In the genomic region with DNA sequence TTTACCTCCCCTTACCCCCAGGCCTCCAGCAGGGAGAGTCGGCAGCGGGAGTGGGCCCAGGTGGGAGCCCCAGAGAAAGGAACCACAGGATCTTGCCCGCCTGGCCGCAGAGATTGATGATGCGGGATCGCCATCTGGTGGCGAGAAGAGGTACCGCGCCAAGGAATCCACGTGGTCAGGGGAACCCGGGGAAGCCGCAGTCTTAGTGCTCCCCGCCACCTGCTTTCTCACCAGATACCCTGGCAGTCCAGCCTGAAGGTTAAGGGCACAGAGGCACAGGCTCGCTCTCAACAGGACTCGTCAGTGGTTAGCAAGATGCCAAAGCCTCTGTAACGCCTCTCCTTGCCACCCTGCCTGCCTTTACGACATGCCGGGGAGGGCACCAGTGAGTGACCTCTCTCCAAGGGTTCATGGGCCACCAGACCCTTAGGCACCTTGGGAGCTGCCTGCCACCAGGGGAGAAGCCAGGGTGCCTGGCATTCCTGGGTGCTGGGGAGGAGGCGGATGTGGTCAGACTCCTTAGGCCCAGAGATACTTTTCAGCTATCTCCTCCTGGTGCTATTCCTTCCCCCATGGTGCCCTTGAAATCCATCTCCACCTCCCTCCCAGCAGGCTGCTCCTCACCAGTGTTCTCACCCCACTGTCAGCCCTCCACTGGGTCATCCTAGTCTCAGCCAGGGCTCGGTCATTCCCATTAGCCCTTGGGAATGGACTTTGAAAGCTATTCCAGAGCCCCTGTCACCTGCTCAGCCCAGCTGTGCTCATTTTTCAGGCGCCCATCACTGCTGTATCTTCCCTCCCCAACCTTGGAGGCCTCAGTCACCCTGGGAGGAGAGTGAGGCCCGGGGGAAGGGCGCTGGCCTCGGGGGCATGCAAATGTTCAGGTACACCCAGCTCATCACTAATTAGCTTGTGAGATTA, we compare ENCODE assay signal across 8 cellular contexts. TPM values are rescaled to one million over a fixed set of nuclear protein-coding genes. Genes with fewer than 3 reads are reported as not detected.
DNase-seq lines count a peak whose midpoint lies in the region; ATAC-seq and TF ChIP-seq lines count a peak whose summit lies in the region.

No MANE protein-coding gene starts in this region.

- ATAC-seq in GM18868 (IDR thresholded peaks at IDR 0.05; ENCODE audit: unreplicated experiment) (peak; percentile 60), psoas muscle (peak; percentile 82 to 89 (median 85))
- peak; percentile 84 to 88 for ATAC-seq in activated naive CD4-positive, alpha-beta T cell treated with anti-CD3 and anti-CD28 coated beads, Interleukin-2, amount 50 U/mL, for 72 hours

- peak overlapping the region; percentile 57 for H2AFZ ChIP-seq in SU-DHL-6 (ENCODE audit: low read depth, low read length, severe bottlenecking)

- CTCF ChIA-PET in AG04450 (lab: Charles Lee): interaction anchor here (0.6 to 6.6 kb wide), 15 partner anchors 8 to 122 kb away, joined by 3 to 121 read pairs (median 4); partner anchors contain the start of genes AANAT and SPHK1

- no peaks in the 10 kb centered on the region for H3K36me3 Mint-ChIP-seq in activated naive CD4-positive, alpha-beta T cell treated with anti-CD3 and anti-CD28 coated beads, Interleukin-2, amount 50 U/mL, for 72 hours

- no peaks in the 10 kb centered on the region for H4K20me1 ChIP-seq in SU-DHL-6 (ENCODE audit: low read depth, low read length)

- 19 to 22% (median 21%) methylated on average over 24 of the region's 24 CpGs for WGBS in psoas muscle, 3 donors

- H3K27me3 ChIP-seq in AG04450 (ENCODE audit: control insufficient read depth, insufficient read depth, low read length) (peaks cover 5% of the 10 kb centered on the region), SU-DHL-6 (ENCODE audit: low read length) (no peaks in the 10 kb centered on the region), psoas muscle (ENCODE audit: insufficient read depth in 3 of 3, low read length in 2 of 3) (no peaks in the 10 kb centered on the region)

- TF ChIP-seq POLR2A in NB4 (IDR thresholded peaks at IDR 0.05; ENCODE audit: extremely low read depth, insufficient read length): no peak

- no peaks in the 10 kb centered on the region for H3K79me2 ChIP-seq in SU-DHL-6 (ENCODE audit: insufficient read depth, low read length)

- TF ChIP-seq CTCF in AG04450 (IDR thresholded peaks at IDR 0.05; ENCODE audit: low read depth, low read length) (peak; percentile 87), NB4 (IDR thresholded peaks at IDR 0.05; ENCODE audit: low read depth, low read length) (peak; percentile 72), SU-DHL-6 (IDR thresholded peaks at IDR 0.05; ENCODE audit: insufficient read depth, low read length, poor library complexity, severe bottlenecking) (peak; percentile 75), psoas muscle (IDR thresholded peaks at IDR 0.05) (peak; percentile 96)

- no peaks in the 10 kb centered on the region for H3F3A ChIP-seq in SU-DHL-6 (ENCODE audit: insufficient read depth)

- no peak overlapping the region for H3K4me2 ChIP-seq in SU-DHL-6 (ENCODE audit: low read depth, low read length, poor library complexity, severe bottlenecking)

- no peak overlapping the region for H3K4me3 ChIP-seq in AG04450 (ENCODE audit: low read depth, low read length)
- no peak overlapping the region for H3K4me3 ChIP-seq in NB4 (ENCODE audit: low read depth, low read length)
- no peak overlapping the region for H3K4me3 ChIP-seq in SU-DHL-6 (ENCODE audit: insufficient read depth, low read length, poor library complexity, severe bottlenecking)
- no peak overlapping the region for H3K4me3 ChIP-seq in psoas muscle

- peaks cover 4% of the 10 kb centered on the region for H3K4me1 ChIP-seq in psoas muscle

- POLR2A ChIA-PET in AG04450 (lab: Yijun Ruan, JAX): no interaction called here

- H3K36me3 ChIP-seq in SU-DHL-6 (ENCODE audit: low read length): no peaks in the 10 kb centered on the region
- H3K36me3 ChIP-seq in psoas muscle (ENCODE audit: insufficient read depth in 1 of 2, low read depth in 1 of 2): no peaks in the 10 kb centered on the region

- DNase-seq in AG04450 (ENCODE audit: low read depth, low spot score) (no peak), NB4 (ENCODE audit: low read depth) (peak; percentile 76), cardiac septum (ENCODE audit: low spot score) (peak; percentile 93), psoas muscle (peak; percentile 85 to 92), cortex of kidney (lab: John Stamatoyannopoulos, UW) (no peak)
- DNase-seq in activated naive CD4-positive, alpha-beta T cell treated with anti-CD3 and anti-CD28 coated beads, Interleukin-2, amount 50 U/mL, for 72 hours (ENCODE audit: low spot score in 2 of 2): peak; percentile 89 to 95

- no peaks in the 10 kb centered on the region for H3K9me3 Mint-ChIP-seq in activated naive CD4-positive, alpha-beta T cell treated with anti-CD3 and anti-CD28 coated beads, Interleukin-2, amount 50 U/mL, for 72 hours

- no peak overlapping the region for H3K27ac ChIP-seq in AG04450 (ENCODE audit: low read depth, low read length)
- H3K27ac ChIP-seq in SU-DHL-6 (ENCODE audit: low read depth, low read length): no peak overlapping the region
- H3K27ac ChIP-seq in psoas muscle: peak overlapping the region; percentile 32

- intact Hi-C loops in cardiac septum (cut with DNase I): loop anchor here (1.0 to 5.0 kb wide), 2 partner anchors 40 to 204 kb away; no protein-coding TSS in a partner anchor
- intact Hi-C loops in psoas muscle (cut with DNase I): loop anchor here (1.0 to 10.0 kb wide), 5 partner anchors 40 to 204 kb away; partner anchors contain the start of genes AANAT (in 1 of the 2) and QRICH2 (in 1 of the 2)

- H3K9me3 ChIP-seq in AG04450 (ENCODE audit: control insufficient read depth, insufficient read depth, low read length) (no peaks in the 10 kb centered on the region; the same call in 1 of the 2 replicates), SU-DHL-6 (ENCODE audit: insufficient read depth, low read length) (no peaks in the 10 kb centered on the region), psoas muscle (no peaks in the 10 kb centered on the region)

- no peaks in the 10 kb centered on the region for H3K9me2 ChIP-seq in SU-DHL-6 (replicated peaks; ENCODE audit: insufficient read depth, low read length)

- peak overlapping the region; percentile 18; the same call in 1 of the 2 replicates for H3K9ac ChIP-seq in SU-DHL-6 (ENCODE audit: low read length)

- H3K27ac Mint-ChIP-seq in activated naive CD4-positive, alpha-beta T cell treated with anti-CD3 and anti-CD28 coated beads, Interleukin-2, amount 50 U/mL, for 72 hours: peak overlapping the region in 1 of 2 donors; percentile 48

RNA-seq across cellular contexts. Expression of gene RHBDF2, which starts 5.4 kb away (rescaled TPM):
- polyA plus RNA-seq in AG04450 (2011; rRNA removed) (5.4 and 8.7 TPM in 2 replicates), psoas muscle (10 to 100 TPM; 11.2 to 14.7 (median 13.9) TPM)
- polyA minus RNA-seq in AG04450 (2011; rRNA and poly(A)+ RNA removed): 6.8 and 7.7 TPM in 2 replicates
- 10 to 100 TPM; 30.4 to 43.1 TPM for total RNA-seq in activated naive CD4-positive, alpha-beta T cell treated with anti-CD3 and anti-CD28 coated beads, Interleukin-2, amount 50 U/mL, for 72 hours
- total RNA-seq in cardiac septum (11.5 TPM), psoas muscle (10 to 100 TPM in 3 of 4 donors, 1 to 10 TPM in 1; 6.6 to 23.1 (median 12.4) TPM)

RNA-seq across cellular contexts. Expression of gene CYGB, which starts 30.8 kb away (rescaled TPM):
- polyA plus RNA-seq in AG04450 (2011; rRNA removed) (7.4 and 7.7 TPM in 2 replicates), psoas muscle (10 to 100 TPM in 1 of 3 donors, 1 to 10 TPM in 2; 6.4 to 12.6 (median 8.1) TPM)
- polyA minus RNA-seq in AG04450 (2011; rRNA and poly(A)+ RNA removed): 3.1 and 5.3 TPM in 2 replicates
- total RNA-seq in activated naive CD4-positive, alpha-beta T cell treated with anti-CD3 and anti-CD28 coated beads, Interleukin-2, amount 50 U/mL, for 72 hours: not detected
- total RNA-seq in cardiac septum (17.6 TPM), psoas muscle (10 to 100 TPM in 3 of 4 donors, 1 to 10 TPM in 1; 9.5 to 14.6 (median 11.9) TPM)

RNA-seq across cellular contexts. Expression of gene PRCD, which starts 33.2 kb away (rescaled TPM):
- polyA plus RNA-seq in AG04450 (2011; rRNA removed) (0.69 and 1.9 TPM in 2 replicates), psoas muscle (1 to 10 TPM; 1.2 to 1.6 (median 1.3) TPM)
- 0.37 and 0.96 TPM in 2 replicates for polyA minus RNA-seq in AG04450 (2011; rRNA and poly(A)+ RNA removed)
- total RNA-seq in activated naive CD4-positive, alpha-beta T cell treated with anti-CD3 and anti-CD28 coated beads, Interleukin-2, amount 50 U/mL, for 72 hours: not detected
- total RNA-seq in cardiac septum (2.7 TPM), psoas muscle (1 to 10 TPM in 2 of 4 donors, under 1 TPM in 2; 0.18 to 1.7 (median 1.0) TPM)

RNA-seq across cellular contexts. Expression of gene AANAT, which starts 39.3 kb away (rescaled TPM):
- polyA plus RNA-seq in AG04450 (2011; rRNA removed): 0.12 TPM in 1 of 2 replicates, not detected in the other
- not detected in 2 replicates for polyA minus RNA-seq in AG04450 (2011; rRNA and poly(A)+ RNA removed)
- total RNA-seq in activated naive CD4-positive, alpha-beta T cell treated with anti-CD3 and anti-CD28 coated beads, Interleukin-2, amount 50 U/mL, for 72 hours: not detected
- not detected for total RNA-seq in cardiac septum
- total RNA-seq in psoas muscle: not detected
- under 1 TPM in 2 of 3 donors, not detected in 1; 0.09 to 0.13 TPM for polyA plus RNA-seq in psoas muscle

RNA-seq across cellular contexts. Expression of gene UBE2O, which starts 53.7 kb away (rescaled TPM):
- polyA plus RNA-seq in AG04450 (2011; rRNA removed): 14.2 and 14.5 TPM in 2 replicates
- polyA minus RNA-seq in AG04450 (2011; rRNA and poly(A)+ RNA removed): 58.9 and 64.2 TPM in 2 replicates
- 10 to 100 TPM; 17.3 to 45.8 TPM for total RNA-seq in activated naive CD4-positive, alpha-beta T cell treated with anti-CD3 and anti-CD28 coated beads, Interleukin-2, amount 50 U/mL, for 72 hours
- total RNA-seq in cardiac septum: 31.1 TPM
- 10 to 100 TPM; 37.3 to 45.5 (median 39.7) TPM for total RNA-seq in psoas muscle
- polyA plus RNA-seq in psoas muscle: 10 to 100 TPM; 11.6 to 23.9 (median 12.3) TPM

Comparison
In these comparisons a context has a peak if more than half of its experiments do, and no peak if none do; other contexts are left out.
1. DNase-seq: peak in NB4 (single experiment), activated naive CD4-positive, alpha-beta T cell treated with anti-CD3 and anti-CD28 coated beads, Interleukin-2, amount 50 U/mL, for 72 hours (2 of 2), cardiac septum (single experiment) and psoas muscle (2 of 2); none in AG04450 (single experiment) and cortex of kidney (single experiment).
2. RNA of gene CYGB, which starts 30.8 kb away (total RNA-seq): 17.6 TPM in cardiac septum (single experiment) and 9.5 to 14.6 TPM in psoas muscle; not detected in activated naive CD4-positive, alpha-beta T cell treated with anti-CD3 and anti-CD28 coated beads, Interleukin-2, amount 50 U/mL, for 72 hours; every median in the first group is over 4 times any median in the second.
3. Peak in every context shown above with its lines, with median percentiles within 50 percentile points of each other: CTCF ChIP-seq and ATAC-seq.